ENCODE assay signal across 21 cellular contexts in the genomic region with DNA sequence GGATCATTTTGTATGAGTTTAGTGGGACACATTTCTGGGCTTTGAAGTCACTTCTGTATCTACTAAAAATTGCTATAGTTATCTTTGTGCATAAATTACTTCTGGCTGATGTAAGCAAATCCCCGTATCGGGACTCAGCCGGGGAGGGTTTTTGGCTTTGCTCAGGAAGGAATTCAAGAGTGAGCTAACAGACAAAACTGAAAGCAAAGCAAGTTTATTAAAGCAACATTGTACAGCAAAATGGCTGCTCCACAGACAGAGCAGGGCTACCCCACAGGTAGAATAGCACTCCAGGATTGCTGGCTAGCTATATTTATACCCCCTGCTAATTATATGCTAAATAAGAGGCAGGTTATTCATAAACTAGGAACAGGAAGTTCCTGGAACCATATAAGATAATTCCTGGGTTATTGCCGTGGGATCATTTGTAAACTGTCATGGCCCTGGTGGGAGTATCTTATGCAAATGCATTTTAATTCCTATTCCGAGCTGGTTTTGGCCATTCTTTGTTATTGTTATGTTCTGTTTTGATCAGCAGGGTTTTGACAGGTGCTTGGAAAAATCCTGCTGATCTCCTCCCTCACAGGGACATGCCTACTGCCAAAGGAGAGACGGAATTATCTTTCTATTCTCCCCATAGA. TPM values are rescaled to one million over a fixed set of nuclear protein-coding genes. Genes with fewer than 3 reads are reported as not detected.
DNase-seq lines count a peak whose midpoint lies in the region; ATAC-seq and TF ChIP-seq lines count a peak whose summit lies in the region.
"Had no signal": no experiment of that assay in that cellular context is flagged by ENCODE, and none has a peak within 500 bp of the region (broad histone marks: within the 10 kb centered on the region; RNA-seq: fewer than 3 reads in every experiment).

No MANE protein-coding gene starts in this region.

- CTCF ChIA-PET in Caco-2 (lab: Charles Lee) = interaction anchor here (0.8 to 2.0 kb wide), 5 partner anchors 10 to 52 kb away, joined by 5 to 16 read pairs (median 9); a partner anchor contains a TSS
- CTCF ChIA-PET in naive thymus-derived CD4-positive, alpha-beta T cell (lab: Charles Lee) = interaction anchor here (0.5 kb wide), 1 partner anchor 577 kb away, joined by 3 read pairs; no protein-coding TSS in a partner anchor

- peak overlapping the region; percentile 79 for H2AFZ ChIP-seq in parathyroid adenoma

- POLR2A ChIA-PET in Caco-2 (lab: Charles Lee) = interaction anchor here (1.5 to 1.9 kb wide), 3 partner anchors 10 to 53 kb away, joined by 4 to 21 read pairs (median 11); a partner anchor contains a TSS
- POLR2A ChIA-PET in naive thymus-derived CD4-positive, alpha-beta T cell (lab: Charles Lee) = interaction anchor here (6.2 kb wide), 1 partner anchor 15 kb away, joined by 67 read pairs; a partner anchor contains a TSS

- ATAC-seq in naive thymus-derived CD4-positive, alpha-beta T cell = no peak
- ATAC-seq in HG03196 (IDR thresholded peaks at IDR 0.05; ENCODE audit: unreplicated experiment) = no peak
- ATAC-seq: activated CD8-positive, alpha-beta T cell treated with anti-CD3 and anti-CD28 coated beads, Interleukin-2, amount 10 ng/mL, durations not matched to agents 7 days and 5 days; Panc1; right cardiac atrium had no signal

- no peaks in the 10 kb centered on the region for H3K27me3 ChIP-seq in Caco-2 (replicated peaks; ENCODE audit: control insufficient read depth, insufficient read depth, low read length)
- no peaks in the 10 kb centered on the region for H3K27me3 ChIP-seq in parathyroid adenoma (ENCODE audit: control insufficient read depth, insufficient read depth, low read length)
- no peaks in the 10 kb centered on the region for H3K27me3 ChIP-seq in brain microvascular endothelial cell (replicated peaks)
- H3K27me3 ChIP-seq in naive thymus-derived CD4-positive, alpha-beta T cell (ENCODE audit: control insufficient read depth in 2 of 2, insufficient read depth in 2 of 2, low read length in 2 of 2) = no peaks in the 10 kb centered on the region
- H3K27me3 ChIP-seq: breast epithelium, neutrophil, upper lobe of left lung had no signal

- no peaks in the 10 kb centered on the region for H3K36me3 ChIP-seq in Caco-2 (ENCODE audit: control insufficient read depth, insufficient read depth, low read length)
- H3K36me3 ChIP-seq in SK-N-MC (ENCODE audit: insufficient read depth, low read length) = no peaks in the 10 kb centered on the region
- H3K36me3 ChIP-seq in parathyroid adenoma (ENCODE audit: control insufficient read depth, insufficient read depth, low read length) = no peaks in the 10 kb centered on the region
- H3K36me3 ChIP-seq in brain microvascular endothelial cell (replicated peaks) = no peaks in the 10 kb centered on the region
- no peaks in the 10 kb centered on the region for H3K36me3 ChIP-seq in naive thymus-derived CD4-positive, alpha-beta T cell (ENCODE audit: control insufficient read depth in 2 of 3, insufficient read depth in 3 of 3, low read length in 3 of 3)
- H3K36me3 ChIP-seq: breast epithelium, neutrophil, upper lobe of left lung had no signal

- peaks cover 5% of the 10 kb centered on the region for H3K36me3 Mint-ChIP-seq in Caco-2 (ENCODE audit: insufficient read depth, unreplicated experiment)
- H3K36me3 Mint-ChIP-seq in naive thymus-derived CD4-positive, alpha-beta T cell = peaks cover 0 to 2% (median 0%) of the 10 kb centered on the region in 5 donors

- TF ChIP-seq CTCF in Caco-2 (IDR thresholded peaks at IDR 0.05; ENCODE audit: insufficient read depth in 1 of 2, low read depth in 1 of 2, low read length in 1 of 2, severe bottlenecking in 1 of 2, unreplicated experiment in 1 of 2) = no peak
- TF ChIP-seq CTCF in fibroblast of villous mesenchyme (IDR thresholded peaks at IDR 0.05; ENCODE audit: insufficient read depth, low read depth, low read length) = no peak
- no peak for TF ChIP-seq CTCF in parathyroid adenoma (IDR thresholded peaks at IDR 0.05)
- no peak for TF ChIP-seq CTCF in brain microvascular endothelial cell (IDR thresholded peaks at IDR 0.05; ENCODE audit: low read depth, low read length, missing control alignments)

- H3K4me3 ChIP-seq in Caco-2 (ENCODE audit: low read depth, low read length) (no peak overlapping the region), SK-N-MC (peak overlapping the region; percentile 64), fibroblast of villous mesenchyme (ENCODE audit: low read depth, low read length) (no peak overlapping the region), parathyroid adenoma (ENCODE audit: low read depth, low read length) (no peak overlapping the region), brain microvascular endothelial cell (ENCODE audit: low read depth, low read length) (no peak overlapping the region)
- H3K4me3 ChIP-seq in naive thymus-derived CD4-positive, alpha-beta T cell (ENCODE audit: low read length) = no peak overlapping the region

- DNase-seq in Caco-2 (no peak), SK-N-MC (ENCODE audit: low read depth, low spot score) (peak; percentile 63), fibroblast of villous mesenchyme (ENCODE audit: low read depth) (peak; percentile 65), NCI-H2029 treated with DMSO at 0.1 percent for 48 hours (lab: John Stamatoyannopoulos, UW) (no peak), brain microvascular endothelial cell (no peak)
- no peak for DNase-seq in naive thymus-derived CD4-positive, alpha-beta T cell
- DNase-seq: activated CD4-positive, CD25-positive, alpha-beta regulatory T cell; activated CD8-positive, alpha-beta T cell treated with anti-CD3 and anti-CD28 coated beads, Interleukin-2, amount 10 ng/mL, durations not matched to agents 7 days and 5 days; activated naive CD8-positive, alpha-beta T cell treated with anti-CD3 and anti-CD28 coated beads for 36 hours; HCEC 1CT; hippocampal formation; kidney glomerular epithelial cell; midbrain; right cardiac atrium; stimulated activated naive CD4-positive, alpha-beta T cell; upper lobe of left lung had no signal

- H3K27ac Mint-ChIP-seq in Caco-2 (ENCODE audit: unreplicated experiment) = peak overlapping the region; percentile 91
- peak overlapping the region in 1 of 9 donors; percentile 17 for H3K27ac Mint-ChIP-seq in naive thymus-derived CD4-positive, alpha-beta T cell
- H3K27ac Mint-ChIP-seq: activated CD8-positive, alpha-beta T cell treated with anti-CD3 and anti-CD28 coated beads, Interleukin-2, amount 10 ng/mL, durations not matched to agents 7 days and 5 days; activated naive CD8-positive, alpha-beta T cell treated with anti-CD3 and anti-CD28 coated beads for 36 hours had no signal

- H3K4me1 Mint-ChIP-seq in Caco-2 (ENCODE audit: low read depth, unreplicated experiment) = peaks cover 33% of the 10 kb centered on the region
- H3K4me1 Mint-ChIP-seq in naive thymus-derived CD4-positive, alpha-beta T cell = peaks cover 7 to 25% (median 17%) of the 10 kb centered on the region in 7 donors

- peak overlapping the region; percentile 53 for H3K4me3 Mint-ChIP-seq in Caco-2 (ENCODE audit: unreplicated experiment)
- H3K4me3 Mint-ChIP-seq in naive thymus-derived CD4-positive, alpha-beta T cell = no peak overlapping the region
- H3K4me3 Mint-ChIP-seq: activated CD8-positive, alpha-beta T cell treated with anti-CD3 and anti-CD28 coated beads, Interleukin-2, amount 10 ng/mL, durations not matched to agents 7 days and 5 days; activated naive CD8-positive, alpha-beta T cell treated with anti-CD3 and anti-CD28 coated beads for 36 hours had no signal

- H3K9me3 ChIP-seq in Caco-2 = no peaks in the 10 kb centered on the region
- H3K9me3 ChIP-seq in SK-N-MC (ENCODE audit: low read depth, low read length) = no peaks in the 10 kb centered on the region
- no peaks in the 10 kb centered on the region for H3K9me3 ChIP-seq in parathyroid adenoma (ENCODE audit: control insufficient read depth, low read length)
- no peaks in the 10 kb centered on the region for H3K9me3 ChIP-seq in naive thymus-derived CD4-positive, alpha-beta T cell (ENCODE audit: control insufficient read depth in 2 of 3, low read length in 3 of 3)
- H3K9me3 ChIP-seq: breast epithelium, neutrophil, upper lobe of left lung had no signal

- in situ Hi-C loops in brain microvascular endothelial cell (cut with HindIII; ENCODE audit: low pct_ligation_motif_present, low sequenced_read_pairs) = no loop called here

- H3K4me1 ChIP-seq in Caco-2 = peaks cover 38% of the 10 kb centered on the region
- peaks cover 9% of the 10 kb centered on the region for H3K4me1 ChIP-seq in parathyroid adenoma
- H3K4me1 ChIP-seq in naive thymus-derived CD4-positive, alpha-beta T cell (ENCODE audit: control insufficient read depth in 2 of 2, insufficient read depth in 2 of 2, low read length in 2 of 2) = peaks cover 0 to 7% of the 10 kb centered on the region in 2 donors

- peaks cover 10% of the 10 kb centered on the region for H3K9me3 Mint-ChIP-seq in Caco-2 (ENCODE audit: unreplicated experiment)
- no peaks in the 10 kb centered on the region for H3K9me3 Mint-ChIP-seq in naive thymus-derived CD4-positive, alpha-beta T cell
- H3K9me3 Mint-ChIP-seq: activated naive CD8-positive, alpha-beta T cell treated with anti-CD3 and anti-CD28 coated beads for 36 hours had no signal

- BruUV-seq in Caco-2 (replicated peaks; lab: Mats Ljungman, UMichigan) = TSS peak; percentile 72

- no peaks in the 10 kb centered on the region for H3K27me3 Mint-ChIP-seq in Caco-2 (ENCODE audit: insufficient read depth, unreplicated experiment)
- peaks cover 0 to 18% (median 4%) of the 10 kb centered on the region in 5 donors for H3K27me3 Mint-ChIP-seq in naive thymus-derived CD4-positive, alpha-beta T cell
- H3K27me3 Mint-ChIP-seq: activated naive CD8-positive, alpha-beta T cell treated with anti-CD3 and anti-CD28 coated beads for 36 hours had no signal

- H3K79me2 ChIP-seq in parathyroid adenoma = no peaks in the 10 kb centered on the region

- intact Hi-C loops in Caco-2 (cut with micrococcal nuclease; ENCODE audit: unreplicated experiment) = loop anchor here (1.0 kb wide), 1 partner anchor 15 kb away; a partner anchor contains a TSS
- intact Hi-C loops in naive thymus-derived CD4-positive, alpha-beta T cell (cut with micrococcal nuclease) = no loop called here

- H3K4me2 ChIP-seq in parathyroid adenoma (ENCODE audit: low read length) = peak overlapping the region; percentile 20

- H3K27ac ChIP-seq in SK-N-MC = peak overlapping the region; percentile 96
- H3K27ac ChIP-seq in parathyroid adenoma = peak overlapping the region; percentile 36
- no peak overlapping the region for H3K27ac ChIP-seq in brain microvascular endothelial cell
- no peak overlapping the region for H3K27ac ChIP-seq in naive thymus-derived CD4-positive, alpha-beta T cell (ENCODE audit: low read depth, low read length)
- H3K27ac ChIP-seq: neutrophil, upper lobe of left lung had no signal

- peak overlapping the region; percentile 63 for H3K9ac ChIP-seq in SK-N-MC (ENCODE audit: insufficient read length)
- no peak overlapping the region for H3K9ac ChIP-seq in parathyroid adenoma

RNA-seq across cellular contexts. Expression of a gene that starts 15.2 kb away (rescaled TPM):
- 762 and 795 TPM in 2 replicates for total RNA-seq in Caco-2 (2022)
- 133 and 161 TPM in 2 replicates for total RNA-seq in fibroblast of villous mesenchyme
- total RNA-seq in naive thymus-derived CD4-positive, alpha-beta T cell = 1,000 to 10,000 TPM in 1 of 5 experiments, 100 to 1,000 TPM in 4; 179 to 1,010 (median 197) TPM
- polyA plus RNA-seq in naive thymus-derived CD4-positive, alpha-beta T cell = 1,000 to 10,000 TPM in 1 of 2 donors, 100 to 1,000 TPM in 1; 945 to 1,099 TPM

RNA-seq across cellular contexts. Expression of a gene that starts 51.6 kb away (rescaled TPM):
- total RNA-seq in Caco-2 (2022) = 9.0 and 9.6 TPM in 2 replicates
- 1.3 and 1.9 TPM in 2 replicates for total RNA-seq in fibroblast of villous mesenchyme
- total RNA-seq in naive thymus-derived CD4-positive, alpha-beta T cell = not detected
- polyA plus RNA-seq in naive thymus-derived CD4-positive, alpha-beta T cell = not detected
- total RNA-seq: activated CD8-positive, alpha-beta T cell treated with anti-CD3 and anti-CD28 coated beads, Interleukin-2, amount 10 ng/mL, durations not matched to agents 7 days and 5 days; activated naive CD8-positive, alpha-beta T cell treated with anti-CD3 and anti-CD28 coated beads for 36 hours had no signal

RNA-seq across cellular contexts. Expression of a gene that starts 51.7 kb away (rescaled TPM):
- total RNA-seq in Caco-2 (2022) (29.5 and 32.4 TPM in 2 replicates), fibroblast of villous mesenchyme (12.2 and 15.1 TPM in 2 replicates)
- total RNA-seq in naive thymus-derived CD4-positive, alpha-beta T cell = 10 to 100 TPM; 10.5 to 29.7 (median 14.7) TPM
- 1 to 10 TPM; 5.9 to 8.3 TPM for polyA plus RNA-seq in naive thymus-derived CD4-positive, alpha-beta T cell

RNA-seq across cellular contexts. Expression of a gene that starts 57.3 kb away (rescaled TPM):
- total RNA-seq in Caco-2 (2022) (4.1 and 6.2 TPM in 2 replicates), fibroblast of villous mesenchyme (2.3 and 3.0 TPM in 2 replicates)
- 1 to 10 TPM; 3.3 to 5.7 (median 4.9) TPM for total RNA-seq in naive thymus-derived CD4-positive, alpha-beta T cell
- polyA plus RNA-seq in naive thymus-derived CD4-positive, alpha-beta T cell = 1 to 10 TPM; 2.3 to 2.9 TPM
- total RNA-seq: activated CD8-positive, alpha-beta T cell treated with anti-CD3 and anti-CD28 coated beads, Interleukin-2, amount 10 ng/mL, durations not matched to agents 7 days and 5 days; activated naive CD8-positive, alpha-beta T cell treated with anti-CD3 and anti-CD28 coated beads for 36 hours had no signal

Comparison
In these comparisons a context has a peak if more than half of its experiments do, and no peak if none do; other contexts are left out.
1. DNase-seq: peak in SK-N-MC (single experiment) and fibroblast of villous mesenchyme (single experiment); none in Caco-2 (0 of 2), NCI-H2029 treated with DMSO at 0.1 percent for 48 hours (single experiment), brain microvascular endothelial cell (single experiment) and naive thymus-derived CD4-positive, alpha-beta T cell (0 of 9).
2. H3K27ac ChIP-seq: peak in SK-N-MC (single experiment) and parathyroid adenoma (single experiment); none in brain microvascular endothelial cell (single experiment) and naive thymus-derived CD4-positive, alpha-beta T cell (single experiment).